12 cellular contexts compared by ENCODE assay signal in the genomic region with DNA sequence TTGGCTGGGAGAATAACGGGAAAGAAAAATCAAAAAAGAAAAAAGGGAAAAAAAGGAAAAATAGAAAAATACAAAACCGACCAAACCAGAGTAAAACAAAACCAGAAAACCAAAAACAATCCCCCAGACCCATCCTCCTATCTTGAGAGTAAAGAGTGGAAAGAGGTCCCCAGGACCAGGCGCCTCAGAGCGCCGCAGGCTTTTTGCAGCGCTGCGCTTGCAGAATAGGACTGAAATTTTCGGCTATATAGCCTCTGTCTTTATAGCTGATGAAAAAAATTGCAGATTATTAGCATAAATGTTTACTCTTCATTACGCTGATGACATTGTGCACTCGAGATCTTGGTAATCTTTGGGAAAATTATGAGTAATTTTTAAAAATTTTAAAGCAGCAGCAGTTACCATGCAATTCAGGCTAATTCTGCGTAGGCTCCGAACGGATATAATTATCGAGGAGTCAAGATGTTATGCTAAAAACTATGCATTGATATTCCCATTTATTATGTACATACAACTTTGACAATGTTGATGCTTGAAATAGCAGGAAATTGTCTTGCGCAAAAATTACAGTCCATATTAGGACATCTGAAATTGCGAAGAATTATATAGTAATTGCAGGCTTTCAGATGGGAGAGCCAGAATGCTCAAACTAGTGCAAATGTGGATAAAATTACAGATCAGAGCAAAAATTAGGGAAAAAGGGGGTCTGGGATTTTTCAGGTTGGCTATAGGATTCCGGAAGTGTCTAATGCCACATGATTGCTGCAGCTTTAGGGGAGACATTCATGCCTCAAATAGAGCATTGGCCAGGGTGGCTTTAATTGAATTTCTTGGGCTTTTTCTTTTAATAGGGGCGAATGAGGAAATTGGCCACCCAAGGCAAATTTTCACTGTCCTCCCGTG. TPM values are rescaled to one million over a fixed set of nuclear protein-coding genes. Genes with fewer than 3 reads are reported as not detected.
A peak's percentile ranks its signal among the peaks of the same experiment; 100 is the strongest.
DNase-seq lines count a peak whose midpoint lies in the region; ATAC-seq and TF ChIP-seq lines count a peak whose summit lies in the region.
"Had no signal": no experiment of that assay in that cellular context is flagged by ENCODE, and none has a peak within 500 bp of the region (broad histone marks: within the 10 kb centered on the region; RNA-seq: fewer than 3 reads in every experiment).

No MANE protein-coding gene starts in this region.

- CTCF ChIA-PET in A673 (lab: Charles Lee) (no interaction called here), Caco-2 (lab: Charles Lee) (no interaction called here), Panc1 (lab: Charles Lee) (no interaction called here)

- H3K4me3 ChIP-seq in A673 (ENCODE audit: low read depth, low read length, poor library complexity, severe bottlenecking) (peak overlapping the region; percentile 69), Caco-2 (ENCODE audit: low read depth, low read length) (no peak overlapping the region), Panc1 (ENCODE audit: low read depth in 2 of 2, low read length in 2 of 2) (peak overlapping the region in 1 of 2 experiments; percentile 67; a peak in 3 of 4 replicates), WERI-Rb-1 (ENCODE audit: low read depth, low read length) (no peak overlapping the region)

- H3K27ac Mint-ChIP-seq in Caco-2 (ENCODE audit: unreplicated experiment) (no peak overlapping the region), glutamatergic neuron (ENCODE audit: unreplicated experiment) (peak overlapping the region; percentile 25)
- no peak overlapping the region for H3K27ac Mint-ChIP-seq in stimulated activated memory B cell treated with anti-CD40 and anti-IgM and Interleukin-4, amounts not matched to agents 10 μg/mL and 1 μg/mL and 100 μg/mL, for 72 hours

- H3K36me3 ChIP-seq in A673 (ENCODE audit: insufficient read depth, low read length, poor library complexity, severe bottlenecking): peaks cover 1% of the 10 kb centered on the region
- no peaks in the 10 kb centered on the region for H3K36me3 ChIP-seq in Caco-2 (ENCODE audit: control insufficient read depth, insufficient read depth, low read length)
- H3K36me3 ChIP-seq in Panc1 (ENCODE audit: control insufficient read depth, insufficient read depth, low read length): no peaks in the 10 kb centered on the region
- H3K36me3 ChIP-seq in WERI-Rb-1: no peaks in the 10 kb centered on the region
- H3K36me3 ChIP-seq: upper lobe of left lung had no signal

- peaks cover 10% of the 10 kb centered on the region for H3K27me3 Mint-ChIP-seq in Caco-2 (ENCODE audit: insufficient read depth, unreplicated experiment)
- peaks cover 53% of the 10 kb centered on the region for H3K27me3 Mint-ChIP-seq in glutamatergic neuron (ENCODE audit: unreplicated experiment)
- H3K27me3 Mint-ChIP-seq in stimulated activated memory B cell treated with anti-CD40 and anti-IgM and Interleukin-4, amounts not matched to agents 10 μg/mL and 1 μg/mL and 100 μg/mL, for 72 hours: peaks cover 91% of the 10 kb centered on the region

- H3K9me3 Mint-ChIP-seq in Caco-2 (ENCODE audit: unreplicated experiment) (no peaks in the 10 kb centered on the region), glutamatergic neuron (ENCODE audit: unreplicated experiment) (peaks cover 26% of the 10 kb centered on the region)
- peaks cover 7% of the 10 kb centered on the region for H3K9me3 Mint-ChIP-seq in stimulated activated memory B cell treated with anti-CD40 and anti-IgM and Interleukin-4, amounts not matched to agents 10 μg/mL and 1 μg/mL and 100 μg/mL, for 72 hours

- peak; percentile 65 for DNase-seq in A673 (ENCODE audit: low spot score)
- no peak for DNase-seq in Caco-2
- no peak for DNase-seq in Panc1 (ENCODE audit: low read depth, low spot score)
- no peak for DNase-seq in glutamatergic neuron
- no peak for DNase-seq in WERI-Rb-1
- no peak for DNase-seq in midbrain (lab: John Stamatoyannopoulos, UW)
- DNase-seq: NCI-H187 had no signal

- intact Hi-C loops in A673 (cut with micrococcal nuclease; ENCODE audit: unreplicated experiment): loop anchor here (5.0 kb wide), 2 partner anchors 56 to 91 kb away; no protein-coding TSS in a partner anchor
- intact Hi-C loops in Caco-2 (cut with micrococcal nuclease; ENCODE audit: unreplicated experiment): no loop called here
- intact Hi-C loops in Panc1 (cut with micrococcal nuclease; ENCODE audit: unreplicated experiment): no loop called here

- in situ Hi-C loops in Panc1 (cut with HindIII; ENCODE audit: low pct_unique_long_range_greater_than_20kb, low sequenced_read_pairs): no loop called here

- H3K36me3 Mint-ChIP-seq in Caco-2 (ENCODE audit: insufficient read depth, unreplicated experiment): peaks cover 13% of the 10 kb centered on the region
- no peaks in the 10 kb centered on the region for H3K36me3 Mint-ChIP-seq in glutamatergic neuron (ENCODE audit: unreplicated experiment)
- H3K36me3 Mint-ChIP-seq in stimulated activated memory B cell treated with anti-CD40 and anti-IgM and Interleukin-4, amounts not matched to agents 10 μg/mL and 1 μg/mL and 100 μg/mL, for 72 hours: no peaks in the 10 kb centered on the region

- ATAC-seq in Panc1 (no peak), GM21529 (IDR thresholded peaks at IDR 0.05; ENCODE audit: unreplicated experiment) (no peak)
- no peak for ATAC-seq in stimulated activated memory B cell treated with anti-CD40 and anti-IgM and Interleukin-4, amounts not matched to agents 10 μg/mL and 1 μg/mL and 100 μg/mL, for 72 hours

- no peak for TF ChIP-seq CTCF in A673 (conservative IDR thresholded peaks at IDR 0.05; ENCODE audit: low read depth, low read length)
- no peak for TF ChIP-seq CTCF in Caco-2 (IDR thresholded peaks at IDR 0.05; ENCODE audit: insufficient read depth in 1 of 2, low read depth in 1 of 2, low read length in 1 of 2, severe bottlenecking in 1 of 2, unreplicated experiment in 1 of 2)
- TF ChIP-seq CTCF in Panc1 (IDR thresholded peaks at IDR 0.05): no peak
- TF ChIP-seq CTCF in glutamatergic neuron (IDR thresholded peaks at IDR 0.05; ENCODE audit: partially characterized antibody, unreplicated experiment): no peak
- no peak for TF ChIP-seq CTCF in WERI-Rb-1 (IDR thresholded peaks at IDR 0.05; ENCODE audit: low read depth, low read length)

- H3K4me1 ChIP-seq in A673 (ENCODE audit: insufficient read depth, low read length, poor library complexity, severe bottlenecking): peaks cover 53% of the 10 kb centered on the region
- peaks cover 10% of the 10 kb centered on the region for H3K4me1 ChIP-seq in Caco-2
- peaks cover 23% of the 10 kb centered on the region for H3K4me1 ChIP-seq in Panc1 (ENCODE audit: control insufficient read depth, insufficient read depth, low read length)

- H3K27ac ChIP-seq in A673 (ENCODE audit: low read depth, low read length, poor library complexity, severe bottlenecking): peak overlapping the region; percentile 96
- peak overlapping the region; percentile 45; the same call in 1 of the 2 replicates for H3K27ac ChIP-seq in Panc1 (ENCODE audit: low read length)
- H3K27ac ChIP-seq in WERI-Rb-1: no peak overlapping the region
- H3K27ac ChIP-seq: upper lobe of left lung had no signal

- POLR2A ChIA-PET in A673 (lab: Charles Lee; ENCODE audit: low non-redundant PET) (no interaction called here), Caco-2 (lab: Charles Lee) (interaction anchor here (0.6 kb wide), 1 partner anchor 407 kb away, joined by 3 read pairs; a partner anchor contains a TSS), Panc1 (lab: Charles Lee) (no interaction called here)

- peaks cover 11% of the 10 kb centered on the region for H3K4me1 Mint-ChIP-seq in Caco-2 (ENCODE audit: low read depth, unreplicated experiment)
- H3K4me1 Mint-ChIP-seq in glutamatergic neuron (ENCODE audit: low read depth, unreplicated experiment): peaks cover 9% of the 10 kb centered on the region
- H3K4me1 Mint-ChIP-seq in stimulated activated memory B cell treated with anti-CD40 and anti-IgM and Interleukin-4, amounts not matched to agents 10 μg/mL and 1 μg/mL and 100 μg/mL, for 72 hours: peaks cover 26% of the 10 kb centered on the region

- BruUV-seq in A673 (replicated peaks; lab: Mats Ljungman, UMichigan) (no TSS peak), Caco-2 (replicated peaks; lab: Mats Ljungman, UMichigan) (no TSS peak), Panc1 (replicated peaks; lab: Mats Ljungman, UMichigan) (no TSS peak)

- H3K9me3 ChIP-seq in A673 (ENCODE audit: low read depth, low read length, poor library complexity, severe bottlenecking): no peaks in the 10 kb centered on the region
- H3K9me3 ChIP-seq in Caco-2: no peaks in the 10 kb centered on the region
- H3K9me3 ChIP-seq in Panc1 (ENCODE audit: control insufficient read depth, insufficient read depth, low read depth, low read length): no peaks in the 10 kb centered on the region
- H3K9me3 ChIP-seq in WERI-Rb-1 (ENCODE audit: severe bottlenecking): no peaks in the 10 kb centered on the region
- H3K9me3 ChIP-seq: upper lobe of left lung had no signal

- H3K4me3 Mint-ChIP-seq in Caco-2 (ENCODE audit: unreplicated experiment) (peak overlapping the region; percentile 12), glutamatergic neuron (ENCODE audit: unreplicated experiment) (peak overlapping the region; percentile 36)
- no peak overlapping the region for H3K4me3 Mint-ChIP-seq in stimulated activated memory B cell treated with anti-CD40 and anti-IgM and Interleukin-4, amounts not matched to agents 10 μg/mL and 1 μg/mL and 100 μg/mL, for 72 hours

- H3K27me3 ChIP-seq in A673 (replicated peaks; ENCODE audit: insufficient read depth, low read depth, low read length, poor library complexity) (no peaks in the 10 kb centered on the region), Caco-2 (replicated peaks; ENCODE audit: control insufficient read depth, insufficient read depth, low read length) (0 out of 2 replicates have a peak, but pooled peaks cover 2% of the 10 kb centered on the region), Panc1 (ENCODE audit: control insufficient read depth, insufficient read depth, low read length) (no peaks in the 10 kb centered on the region; the same call in 1 of the 2 replicates), WERI-Rb-1 (ENCODE audit: insufficient read depth, low read depth, severe bottlenecking) (peaks cover 86% of the 10 kb centered on the region)

RNA-seq across cellular contexts. Expression of a gene that starts 8.4 kb away (rescaled TPM):
- 28.9 and 33.2 TPM in 2 replicates for total RNA-seq in A673 (2021)
- 1.2 TPM in 2 replicates for total RNA-seq in Caco-2 (2022)
- 3.5 TPM for total RNA-seq in Panc1 (2021; ENCODE audit: unreplicated experiment)
- polyA plus RNA-seq in Panc1 (2012; ENCODE audit: insufficient read length): 2.7 TPM
- total RNA-seq in glutamatergic neuron (ENCODE audit: unreplicated experiment): 0.61 TPM
- total RNA-seq: lung microvascular endothelial cell, upper lobe of left lung had no signal

RNA-seq across cellular contexts. Expression of a gene that starts 9.0 kb away (rescaled TPM):
- total RNA-seq in A673 (2021) (18.3 and 20.4 TPM in 2 replicates), Caco-2 (2022) (0.79 and 0.82 TPM in 2 replicates), Panc1 (2021; ENCODE audit: unreplicated experiment) (4.4 TPM), glutamatergic neuron (ENCODE audit: unreplicated experiment) (1.4 TPM)
- polyA plus RNA-seq in Panc1 (2012; ENCODE audit: insufficient read length): 1.7 TPM
- total RNA-seq: upper lobe of left lung had no signal
- polyA plus RNA-seq: esophagus had no signal
